8 cellular contexts compared by ENCODE assay signal in the genomic region with DNA sequence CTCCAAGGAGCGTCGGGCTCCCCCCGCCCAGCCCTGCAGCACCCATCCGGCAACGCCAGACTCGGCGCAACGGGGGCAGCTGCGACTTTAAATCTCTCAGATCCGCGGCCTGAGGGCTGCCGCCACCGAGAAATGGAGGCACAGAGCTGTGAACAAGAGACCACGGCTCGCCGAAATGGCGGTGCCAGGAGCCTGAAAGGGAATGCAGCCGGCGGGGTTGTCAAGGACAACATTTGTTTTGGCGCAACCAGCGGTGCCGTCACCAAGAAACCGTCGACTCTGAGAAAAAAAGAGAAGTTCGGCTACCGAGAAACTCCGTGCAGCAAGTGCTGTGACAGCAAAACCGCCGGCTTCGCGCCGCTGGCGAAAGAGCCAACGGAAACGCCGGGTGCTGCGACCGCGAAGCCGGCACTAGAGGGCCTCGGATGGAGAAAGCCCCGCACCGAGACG. TPM values are rescaled to one million over a fixed set of nuclear protein-coding genes. Genes with fewer than 3 reads are reported as not detected.
A peak's percentile ranks its signal among the peaks of the same experiment; 100 is the strongest.
DNase-seq lines count a peak whose midpoint lies in the region; ATAC-seq and TF ChIP-seq lines count a peak whose summit lies in the region.

No MANE protein-coding gene starts in this region.

- H3K4me3 ChIP-seq in AG04450 (ENCODE audit: low read depth, low read length) (peak overlapping the region; percentile 83), ectodermal cell (ENCODE audit: insufficient read depth, low read depth, low read length) (peak overlapping the region; percentile 44), mesendoderm (ENCODE audit: low read length) (peak overlapping the region; percentile 10)

- H3K4me3 Mint-ChIP-seq in activated CD4-positive, alpha-beta T cell treated with anti-CD3 and anti-CD28 coated beads, Interleukin-2, amount 10 ng/mL, durations not matched to agents 7 days and 5 days = peak overlapping the region; percentile 94

- H2BK120ac ChIP-seq in mesendoderm (ENCODE audit: low read depth, low read length) = peak overlapping the region; percentile 29

- H3K79me2 ChIP-seq in mesendoderm (ENCODE audit: control insufficient read depth, insufficient read depth, low read length) = no peaks in the 10 kb centered on the region

- no peak overlapping the region for H2BK15ac ChIP-seq in mesendoderm (replicated peaks; ENCODE audit: low read depth)

- H3K18ac ChIP-seq in mesendoderm (ENCODE audit: low read length) = peak overlapping the region; percentile 69

- H4K8ac ChIP-seq in mesendoderm (ENCODE audit: low read depth, low read length) = no peak overlapping the region

- H3K56ac ChIP-seq in mesendoderm (ENCODE audit: low read length) = peak overlapping the region; percentile 82

- H3K4me1 Mint-ChIP-seq in activated CD4-positive, alpha-beta T cell treated with anti-CD3 and anti-CD28 coated beads, Interleukin-2, amount 10 ng/mL, durations not matched to agents 7 days and 5 days = peaks cover 35% of the 10 kb centered on the region

- H3K36me3 Mint-ChIP-seq in activated CD4-positive, alpha-beta T cell treated with anti-CD3 and anti-CD28 coated beads, Interleukin-2, amount 10 ng/mL, durations not matched to agents 7 days and 5 days (ENCODE audit: low read depth) = peaks cover 40% of the 10 kb centered on the region

- POLR2A ChIA-PET in AG04450 (lab: Yijun Ruan, JAX) = interaction anchor here (0.8 to 2.6 kb wide), 9 partner anchors 23 to 134 kb away, joined by 3 to 20 read pairs (median 9); a partner anchor contains a TSS
- POLR2A ChIA-PET in activated CD4-positive, alpha-beta T cell treated with anti-CD3 and anti-CD28 coated beads, Interleukin-2, amount 10 ng/mL, durations not matched to agents 7 days and 5 days (lab: Charles Lee) = interaction anchor here (0.6 to 6.1 kb wide), 11 partner anchors 23 to 1148 kb away, joined by 3 to 108 read pairs (median 11); a partner anchor contains a TSS

- no peak overlapping the region for H3K23ac ChIP-seq in mesendoderm (ENCODE audit: low read length)

- peak overlapping the region; percentile 99 for H3K27ac Mint-ChIP-seq in activated CD4-positive, alpha-beta T cell treated with anti-CD3 and anti-CD28 coated beads, Interleukin-2, amount 10 ng/mL, durations not matched to agents 7 days and 5 days

- H3K27me3 ChIP-seq in AG04450 (ENCODE audit: control insufficient read depth, insufficient read depth, low read length) = no peaks in the 10 kb centered on the region
- H3K27me3 ChIP-seq in ectodermal cell (ENCODE audit: control insufficient read depth, insufficient read depth, low read length, poor library complexity, severe bottlenecking) = peaks cover 92% of the 10 kb centered on the region
- H3K27me3 ChIP-seq in mesendoderm (ENCODE audit: insufficient read depth, low read length, poor library complexity) = peaks cover 2% of the 10 kb centered on the region

- H3K9me3 ChIP-seq in AG04450 (ENCODE audit: control insufficient read depth, insufficient read depth, low read length) (no peaks in the 10 kb centered on the region; the same call in 1 of the 2 replicates), ectodermal cell (ENCODE audit: control insufficient read depth, low read length) (no peaks in the 10 kb centered on the region)

- no peak overlapping the region for H4K5ac ChIP-seq in mesendoderm (ENCODE audit: low read length)

- 0 to 1% methylated on average over 44 of the region's 44 CpGs for WGBS in ectodermal cell, 2 experiments
- no CpG with 5 or more reads among the region's 44 CpGs for WGBS in mesendoderm (ENCODE audit: extremely low coverage, insufficient coverage, low lambda C conversion rate)

- H3K79me1 ChIP-seq in mesendoderm (ENCODE audit: low read length) = no peaks in the 10 kb centered on the region

- H3K27ac ChIP-seq in AG04450 (ENCODE audit: low read depth, low read length) = peak overlapping the region; percentile 98
- H3K27ac ChIP-seq in ectodermal cell (ENCODE audit: insufficient read depth, low read depth, low read length, poor library complexity, severe bottlenecking) = peak overlapping the region; percentile 55
- H3K27ac ChIP-seq in mesendoderm (ENCODE audit: low read depth, low read length) = peak overlapping the region; percentile 1

- no peak for DNase-seq in AG04450 (ENCODE audit: low read depth, low spot score)
- DNase-seq in NCI-H446 (lab: John Stamatoyannopoulos, UW) = peak; percentile 78 to 85
- peak; percentile 90 for DNase-seq in activated CD4-positive, alpha-beta T cell treated with anti-CD3 and anti-CD28 coated beads, Interleukin-2, amount 10 ng/mL, durations not matched to agents 7 days and 5 days
- DNase-seq in mesendoderm = peak; percentile 90
- peak; percentile 61 to 69 for DNase-seq in stimulated activated CD8-positive, alpha-beta memory T cell treated with anti-CD3 and anti-CD28 coated beads, Interleukin-2, amount 100 ng/mL, for 48 hours (ENCODE audit: low read depth in 2 of 2)

- H3K4me2 ChIP-seq in mesendoderm (ENCODE audit: low read length) = peak overlapping the region; percentile 80

- H3K4me1 ChIP-seq in ectodermal cell (ENCODE audit: control insufficient read depth, insufficient read depth, low read length) (peaks cover 16% of the 10 kb centered on the region), mesendoderm (ENCODE audit: control insufficient read depth, low read depth, low read length) (peaks cover 5% of the 10 kb centered on the region)

- no peak overlapping the region for H3K4ac ChIP-seq in mesendoderm (ENCODE audit: low read depth, low read length)

- peak; percentile 33; the same call in 1 of the 2 replicates for TF ChIP-seq CTCF in AG04450 (IDR thresholded peaks at IDR 0.05; ENCODE audit: low read depth, low read length)

- H2BK5ac ChIP-seq in mesendoderm (ENCODE audit: low read length) = no peak overlapping the region

- peak overlapping the region; percentile 61 for H3K9ac ChIP-seq in mesendoderm (ENCODE audit: low read length)

- no peaks in the 10 kb centered on the region for H3K27me3 Mint-ChIP-seq in activated CD4-positive, alpha-beta T cell treated with anti-CD3 and anti-CD28 coated beads, Interleukin-2, amount 10 ng/mL, durations not matched to agents 7 days and 5 days

- ATAC-seq in GM18858 (IDR thresholded peaks at IDR 0.05; ENCODE audit: unreplicated experiment) (peak; percentile 30), HG03097 (IDR thresholded peaks at IDR 0.05; ENCODE audit: low FRiP score, unreplicated experiment) (peak; percentile 27)

- H3K36me3 ChIP-seq in ectodermal cell (ENCODE audit: control insufficient read depth, insufficient read depth, low read length) (no peaks in the 10 kb centered on the region), mesendoderm (ENCODE audit: control insufficient read depth, insufficient read depth, low read length) (no peaks in the 10 kb centered on the region)

- H2AK5ac ChIP-seq in mesendoderm (ENCODE audit: low read length) = no peak overlapping the region

- H3K9me3 Mint-ChIP-seq in activated CD4-positive, alpha-beta T cell treated with anti-CD3 and anti-CD28 coated beads, Interleukin-2, amount 10 ng/mL, durations not matched to agents 7 days and 5 days = no peaks in the 10 kb centered on the region

- CTCF ChIA-PET in AG04450 (lab: Charles Lee) = interaction anchor here (1.4 to 6.4 kb wide), 10 partner anchors 19 to 133 kb away, joined by 4 to 48 read pairs (median 10); no protein-coding TSS in a partner anchor
- CTCF ChIA-PET in activated CD4-positive, alpha-beta T cell treated with anti-CD3 and anti-CD28 coated beads, Interleukin-2, amount 10 ng/mL, durations not matched to agents 7 days and 5 days (lab: Charles Lee) = interaction anchor here (0.6 to 3.2 kb wide), 18 partner anchors 8 to 348 kb away, joined by 3 to 50 read pairs (median 6); no protein-coding TSS in a partner anchor

RNA-seq across cellular contexts. Expression of a gene that starts 2.1 kb away (rescaled TPM):
- polyA plus RNA-seq in AG04450 (2011; rRNA removed) = 3.7 and 4.9 TPM in 2 replicates
- 4.3 and 4.6 TPM in 2 replicates for polyA minus RNA-seq in AG04450 (2011; rRNA and poly(A)+ RNA removed)
- total RNA-seq in activated CD4-positive, alpha-beta T cell treated with anti-CD3 and anti-CD28 coated beads, Interleukin-2, amount 10 ng/mL, durations not matched to agents 7 days and 5 days = 10 to 100 TPM; 29.5 to 32.0 TPM
- polyA plus RNA-seq in ectodermal cell (2013, experiment 1 of 4) = not detected
- 0.30 TPM for polyA plus RNA-seq in ectodermal cell (2013, experiment 2 of 4)
- not detected for polyA plus RNA-seq in ectodermal cell (2013, experiment 3 of 4)
- 0.49 TPM for polyA plus RNA-seq in ectodermal cell (2013, experiment 4 of 4)
- polyA plus RNA-seq in mesendoderm (2013, experiment 1 of 2) = 1.2 TPM
- polyA plus RNA-seq in mesendoderm (2013, experiment 2 of 2) = 1.2 TPM

Comparison
In these comparisons a context has a peak if more than half of its experiments do, and no peak if none do; other contexts are left out.
1. H3K27ac ChIP-seq: peak in every context shown above with its lines; median percentile 98 in AG04450; 55 in ectodermal cell; 1 in mesendoderm.
2. H3K4me3 ChIP-seq: peak in every context shown above with its lines; median percentile 83 in AG04450; 44 in ectodermal cell; 10 in mesendoderm.